30 cellular contexts compared by ENCODE assay signal in genomic region chr1:25854554-25854953, GRCh38. TPM values are rescaled to one million over a fixed set of nuclear protein-coding genes. Genes with fewer than 3 reads are reported as not detected.
A peak's percentile ranks its signal among the peaks of the same experiment; 100 is the strongest.
DNase-seq lines count a peak whose midpoint lies in the region; ATAC-seq and TF ChIP-seq lines count a peak whose summit lies in the region.
"Had no signal": no experiment of that assay in that cellular context is flagged by ENCODE, and none has a peak within 500 bp of the region (broad histone marks: within the 10 kb centered on the region; RNA-seq: fewer than 3 reads in every experiment).

No MANE protein-coding gene starts in this region.

- DNase-seq in NCI-H524 (lab: John Stamatoyannopoulos, UW) = peak; percentile 3 to 44
- no peak for DNase-seq in NCI-H524 treated with DMSO at 0.1 percent for 48 hours (lab: John Stamatoyannopoulos, UW)
- DNase-seq in NCI-H2171 (lab: John Stamatoyannopoulos, UW) = peak; percentile 69
- DNase-seq in SJCRH30 = peak; percentile 75 to 81
- DNase-seq in right atrium auricular region (ENCODE audit: low spot score) = no peak
- no peak for DNase-seq in NCI-H146 treated with DMSO at 0.1 percent for 48 hours (lab: John Stamatoyannopoulos, UW; ENCODE audit: unreplicated experiment)
- no peak for DNase-seq in stimulated activated naive B cell treated with anti-CD40 and anti-IgM and Interleukin-4, amounts not matched to agents 10 μg/mL and 1 μg/mL and 100 μg/mL, for 72 hours
- DNase-seq: activated CD4-positive, alpha-beta T cell treated with anti-CD3 and anti-CD28 coated beads, Interleukin-2, amount 10 ng/mL, durations not matched to agents 7 days and 5 days; activated gamma-delta T cell treated with Interleukin-2 at 50 U/mL for 16 hours; activated T-cell treated with anti-CD3 and anti-CD28 coated beads, Interleukin-2, amount 50 U/mL, for 4 hours; CD4-positive, CD25-positive, alpha-beta regulatory T cell; dermis blood vessel endothelial cell; EL; hippocampal formation; immature natural killer cell; NCI-H1436; NK-92 treated with Interleukin-12 subunit alpha and Interleukin-12 subunit beta, amount 100 ng/mL, for 24 hours; SHP77; stimulated activated naive CD4-positive, alpha-beta T cell treated with Interleukin-2 at 50 U/mL for 16 hours; testis had no signal

- H3K4me1 ChIP-seq in SJCRH30 = peaks cover 14% of the 10 kb centered on the region
- peaks cover 0 to 10% of the 10 kb centered on the region in 2 donors for H3K4me1 ChIP-seq in right atrium auricular region

- H3K9me3 ChIP-seq in SJCRH30 (replicated peaks) (peaks cover 11% of the 10 kb centered on the region), right atrium auricular region (no peaks in the 10 kb centered on the region)
- H3K9me3 ChIP-seq: neutrophil, testis, vagina had no signal

- H3K27ac ChIP-seq in SJCRH30 (peak overlapping the region; percentile 1; the same call in 1 of the 2 replicates), right atrium auricular region (no peak overlapping the region)
- H3K27ac ChIP-seq: neutrophil, testis, vagina had no signal

- no peak overlapping the region for H3K4me3 Mint-ChIP-seq in stimulated activated naive B cell treated with anti-CD40 and anti-IgM and Interleukin-4, amounts not matched to agents 10 μg/mL and 1 μg/mL and 100 μg/mL, for 72 hours
- H3K4me3 Mint-ChIP-seq: activated CD4-positive, alpha-beta T cell treated with anti-CD3 and anti-CD28 coated beads, Interleukin-2, amount 10 ng/mL, durations not matched to agents 7 days and 5 days; activated T-cell treated with anti-CD3 and anti-CD28 coated beads, Interleukin-2, amount 50 U/mL, for 4 hours; CD4-positive, CD25-positive, alpha-beta regulatory T cell; central memory CD8-positive, alpha-beta T cell; immature natural killer cell; WTC11 had no signal

- H3K36me3 ChIP-seq in SJCRH30 (peaks cover 10% of the 10 kb centered on the region), right atrium auricular region (no peaks in the 10 kb centered on the region)
- H3K36me3 ChIP-seq: neutrophil, vagina had no signal

- TF ChIP-seq CTCF in right atrium auricular region (IDR thresholded peaks at IDR 0.05) = no peak

- H3K4me3 ChIP-seq in SJCRH30 (no peak overlapping the region), right atrium auricular region (no peak overlapping the region)
- H3K4me3 ChIP-seq: testis, vagina had no signal

- H3K9me3 Mint-ChIP-seq in stimulated activated naive B cell treated with anti-CD40 and anti-IgM and Interleukin-4, amounts not matched to agents 10 μg/mL and 1 μg/mL and 100 μg/mL, for 72 hours = no peaks in the 10 kb centered on the region
- H3K9me3 Mint-ChIP-seq: activated CD4-positive, alpha-beta T cell treated with anti-CD3 and anti-CD28 coated beads, Interleukin-2, amount 10 ng/mL, durations not matched to agents 7 days and 5 days; activated T-cell treated with anti-CD3 and anti-CD28 coated beads, Interleukin-2, amount 50 U/mL, for 4 hours; central memory CD8-positive, alpha-beta T cell; IgD-negative memory B cell; immature natural killer cell; WTC11 had no signal

- H3K36me3 Mint-ChIP-seq in stimulated activated naive B cell treated with anti-CD40 and anti-IgM and Interleukin-4, amounts not matched to agents 10 μg/mL and 1 μg/mL and 100 μg/mL, for 72 hours = no peaks in the 10 kb centered on the region
- H3K36me3 Mint-ChIP-seq: CD4-positive, CD25-positive, alpha-beta regulatory T cell; immature natural killer cell; WTC11 had no signal

- H3K27ac Mint-ChIP-seq in stimulated activated naive B cell treated with anti-CD40 and anti-IgM and Interleukin-4, amounts not matched to agents 10 μg/mL and 1 μg/mL and 100 μg/mL, for 72 hours = no peak overlapping the region
- H3K27ac Mint-ChIP-seq: activated CD4-positive, alpha-beta T cell treated with anti-CD3 and anti-CD28 coated beads, Interleukin-2, amount 10 ng/mL, durations not matched to agents 7 days and 5 days; CD4-positive, CD25-positive, alpha-beta regulatory T cell; IgD-negative memory B cell; immature natural killer cell; WTC11 had no signal

- no peaks in the 10 kb centered on the region for H3K27me3 ChIP-seq in SJCRH30
- H3K27me3 ChIP-seq in right atrium auricular region = no peaks in the 10 kb centered on the region
- H3K27me3 ChIP-seq: neutrophil, testis, vagina had no signal

- no peaks in the 10 kb centered on the region for H3K27me3 Mint-ChIP-seq in stimulated activated naive B cell treated with anti-CD40 and anti-IgM and Interleukin-4, amounts not matched to agents 10 μg/mL and 1 μg/mL and 100 μg/mL, for 72 hours
- H3K27me3 Mint-ChIP-seq: activated CD4-positive, alpha-beta T cell treated with anti-CD3 and anti-CD28 coated beads, Interleukin-2, amount 10 ng/mL, durations not matched to agents 7 days and 5 days; CD4-positive, CD25-positive, alpha-beta regulatory T cell; central memory CD8-positive, alpha-beta T cell; IgD-negative memory B cell had no signal

- ATAC-seq in HG03095 (IDR thresholded peaks at IDR 0.05; ENCODE audit: unreplicated experiment) = no peak
- ATAC-seq in stimulated activated naive B cell treated with anti-CD40 and anti-IgM and Interleukin-4, amounts not matched to agents 10 μg/mL and 1 μg/mL and 100 μg/mL, for 72 hours (replicated peaks) = no peak
- ATAC-seq: activated T-cell treated with anti-CD3 and anti-CD28 coated beads, Interleukin-2, amount 50 U/mL, for 4 hours; left lobe of liver; sciatic nerve; WTC11 had no signal

- H3K4me1 Mint-ChIP-seq in stimulated activated naive B cell treated with anti-CD40 and anti-IgM and Interleukin-4, amounts not matched to agents 10 μg/mL and 1 μg/mL and 100 μg/mL, for 72 hours = peaks cover 11 to 12% of the 10 kb centered on the region in 2 donors

RNA-seq across cellular contexts. Expression of gene AUNIP, which starts 4.7 kb away (rescaled TPM):
- 28.9 and 34.3 TPM in 2 replicates for total RNA-seq in SJCRH30 (2014; rRNA removed; shearing (Covaris generic))
- not detected for total RNA-seq in right atrium auricular region
- total RNA-seq: CD4-positive, CD25-positive, alpha-beta regulatory T cell; left lobe of liver; mesenteric fat pad; posterior vena cava; sciatic nerve had no signal

RNA-seq across cellular contexts. Expression of gene PAQR7, which starts 21.0 kb away (rescaled TPM):
- total RNA-seq in SJCRH30 (2014; rRNA removed; shearing (Covaris generic)) = 2.1 and 2.4 TPM in 2 replicates
- 1 to 10 TPM in 1 of 2 donors, under 1 TPM in 1; 0.85 to 2.9 TPM for total RNA-seq in right atrium auricular region

RNA-seq across cellular contexts. Expression of gene MTFR1L, which starts 34.8 kb away (rescaled TPM):
- 47.9 and 49.9 TPM in 2 replicates for total RNA-seq in SJCRH30 (2014; rRNA removed; shearing (Covaris generic))
- total RNA-seq in right atrium auricular region = 100 to 1,000 TPM; 154 to 303 TPM

RNA-seq across cellular contexts. Expression of gene STMN1, which starts 51.7 kb away (rescaled TPM):
- total RNA-seq in SJCRH30 (2014; rRNA removed; shearing (Covaris generic)) = 1,028 and 1,091 TPM in 2 replicates
- total RNA-seq in right atrium auricular region = 10 to 100 TPM; 13.4 to 21.0 TPM

RNA-seq across cellular contexts. Expression of gene SELENON, which starts 54.6 kb away (rescaled TPM):
- 63.1 and 64.3 TPM in 2 replicates for total RNA-seq in SJCRH30 (2014; rRNA removed; shearing (Covaris generic))
- 10 to 100 TPM; 31.7 to 34.2 TPM for total RNA-seq in right atrium auricular region

Comparison
In these comparisons a context has a peak if more than half of its experiments do, and no peak if none do; other contexts are left out.
1. DNase-seq: peak in NCI-H524 (2 of 2), NCI-H2171 (single experiment) and SJCRH30 (2 of 2); none in NCI-H524 treated with DMSO at 0.1 percent for 48 hours (single experiment), right atrium auricular region (single experiment), NCI-H146 treated with DMSO at 0.1 percent for 48 hours (single experiment) and stimulated activated naive B cell treated with anti-CD40 and anti-IgM and Interleukin-4, amounts not matched to agents 10 μg/mL and 1 μg/mL and 100 μg/mL, for 72 hours (single experiment).
2. RNA of gene AUNIP, which starts 4.7 kb away (total RNA-seq): 28.9 to 34.3 TPM in SJCRH30; not detected in right atrium auricular region; every median in the first group is over 10 times any median in the second.